In the genomic region with DNA sequence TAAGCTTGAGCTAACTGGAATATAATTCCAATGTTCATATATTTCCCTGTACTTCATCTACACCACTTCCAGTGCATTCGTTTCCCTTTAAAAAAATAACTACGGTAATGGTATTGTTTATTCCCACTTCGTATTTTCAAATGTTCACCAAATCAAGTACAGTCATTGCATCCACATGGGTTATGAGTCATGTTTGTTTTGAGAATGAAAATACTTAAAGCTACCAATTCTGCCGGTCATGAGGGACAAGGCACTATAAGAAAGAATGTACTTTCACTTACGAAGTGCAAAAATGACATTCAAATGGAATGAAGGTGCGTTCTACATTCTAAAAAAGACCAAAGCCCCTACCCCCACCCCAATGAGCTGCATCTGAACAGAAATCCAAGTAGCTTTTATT, we compare ENCODE assay signal across 26 cellular contexts.
DNase-seq lines count a peak whose midpoint lies in the region; ATAC-seq and TF ChIP-seq lines count a peak whose summit lies in the region.
"Had no signal": no experiment of that assay in that cellular context is flagged by ENCODE, and none has a peak within 500 bp of the region (broad histone marks: within the 10 kb centered on the region; RNA-seq: fewer than 3 reads in every experiment).

No MANE protein-coding gene starts in this region.

- H3K36me3 Mint-ChIP-seq in activated CD8-positive, alpha-beta memory T cell treated with anti-CD3 and anti-CD28 coated beads, Interleukin-2, amount 10 ng/mL, durations not matched to agents 7 days and 5 days: no peaks in the 10 kb centered on the region
- H3K36me3 Mint-ChIP-seq: natural killer cell had no signal

- H3K4me3 ChIP-seq in fibroblast of villous mesenchyme (ENCODE audit: low read depth, low read length): no peak overlapping the region
- H3K4me3 ChIP-seq: A549; BLaER1 treated with 17β-estradiol and CSF1 and Interleukin-3, amounts not matched to agents 10 nM and 100 nM; GM23338; suprapubic skin; uterus had no signal

- H3K27ac Mint-ChIP-seq in activated CD8-positive, alpha-beta memory T cell treated with anti-CD3 and anti-CD28 coated beads, Interleukin-2, amount 10 ng/mL, durations not matched to agents 7 days and 5 days: no peak overlapping the region
- H3K27ac Mint-ChIP-seq: activated CD8-positive, alpha-beta T cell treated with anti-CD3 and anti-CD28 coated beads, Interleukin-2, amount 10 ng/mL, durations not matched to agents 7 days and 5 days; activated naive CD4-positive, alpha-beta T cell treated with anti-CD3 and anti-CD28 coated beads for 36 hours; GM23338; natural killer cell had no signal

- DNase-seq in AG08395 (ENCODE audit: low spot score): peak; percentile 27
- DNase-seq in HT1080 (ENCODE audit: low read depth): peak; percentile 61
- DNase-seq in astrocyte of the hippocampus (ENCODE audit: low read depth, low spot score): peak; percentile 63
- peak; percentile 60 for DNase-seq in fibroblast of villous mesenchyme (ENCODE audit: low read depth)
- DNase-seq in activated CD8-positive, alpha-beta memory T cell treated with anti-CD3 and anti-CD28 coated beads for 24 hours: no peak
- DNase-seq in D341Med (ENCODE audit: low spot score): no peak
- no peak for DNase-seq in activated CD8-positive, alpha-beta memory T cell treated with anti-CD3 and anti-CD28 coated beads, Interleukin-2, amount 10 ng/mL, durations not matched to agents 7 days and 5 days
- DNase-seq: activated CD8-positive, alpha-beta T cell treated with anti-CD3 and anti-CD28 coated beads, Interleukin-2, amount 10 ng/mL, durations not matched to agents 7 days and 5 days; activated naive CD4-positive, alpha-beta T cell treated with anti-CD3 and anti-CD28 coated beads for 36 hours; activated T-cell treated with anti-CD3 and anti-CD28 coated beads, Interleukin-2, amount 50 U/mL, for 48 hours; anterior cingulate cortex; GDM1; KBM-7; kidney glomerular epithelial cell; natural killer cell; NCI-H187; NCI-H2227 treated with DMSO at 0.1 percent for 48 hours; NCI-H774; uterus had no signal

- CTCF ChIA-PET in activated CD8-positive, alpha-beta memory T cell treated with anti-CD3 and anti-CD28 coated beads, Interleukin-2, amount 10 ng/mL, durations not matched to agents 7 days and 5 days (lab: Charles Lee): no interaction called here

- no peak for ATAC-seq in esophagus mucosa
- no peak for ATAC-seq in activated CD8-positive, alpha-beta memory T cell treated with anti-CD3 and anti-CD28 coated beads, Interleukin-2, amount 10 ng/mL, durations not matched to agents 7 days and 5 days
- ATAC-seq: A549; activated CD8-positive, alpha-beta T cell treated with anti-CD3 and anti-CD28 coated beads, Interleukin-2, amount 10 ng/mL, durations not matched to agents 7 days and 5 days; GM23338; natural killer cell; sciatic nerve; SK-N-SH treated with all-trans-retinoic acid at 6 μM for 48 hours had no signal

- no peak for TF ChIP-seq CTCF in fibroblast of villous mesenchyme (IDR thresholded peaks at IDR 0.05; ENCODE audit: insufficient read depth, low read depth, low read length)

- no peaks in the 10 kb centered on the region for H3K4me1 Mint-ChIP-seq in activated CD8-positive, alpha-beta memory T cell treated with anti-CD3 and anti-CD28 coated beads, Interleukin-2, amount 10 ng/mL, durations not matched to agents 7 days and 5 days
- H3K4me1 Mint-ChIP-seq: GM23338, natural killer cell had no signal

- H3K27me3 Mint-ChIP-seq in activated CD8-positive, alpha-beta memory T cell treated with anti-CD3 and anti-CD28 coated beads, Interleukin-2, amount 10 ng/mL, durations not matched to agents 7 days and 5 days: no peaks in the 10 kb centered on the region

- no peak overlapping the region for H3K4me3 Mint-ChIP-seq in activated CD8-positive, alpha-beta memory T cell treated with anti-CD3 and anti-CD28 coated beads, Interleukin-2, amount 10 ng/mL, durations not matched to agents 7 days and 5 days
- H3K4me3 Mint-ChIP-seq: activated CD8-positive, alpha-beta T cell treated with anti-CD3 and anti-CD28 coated beads, Interleukin-2, amount 10 ng/mL, durations not matched to agents 7 days and 5 days; activated naive CD4-positive, alpha-beta T cell treated with anti-CD3 and anti-CD28 coated beads for 36 hours; GM23338; natural killer cell had no signal

- no peaks in the 10 kb centered on the region for H3K9me3 Mint-ChIP-seq in activated CD8-positive, alpha-beta memory T cell treated with anti-CD3 and anti-CD28 coated beads, Interleukin-2, amount 10 ng/mL, durations not matched to agents 7 days and 5 days (ENCODE audit: low read depth)
- H3K9me3 Mint-ChIP-seq: GM23338 had no signal

Comparison
In these comparisons a context has a peak if more than half of its experiments do, and no peak if none do; other contexts are left out.
1. DNase-seq: peak in AG08395 (single experiment), HT1080 (single experiment), astrocyte of the hippocampus (single experiment) and fibroblast of villous mesenchyme (single experiment); none in activated CD8-positive, alpha-beta memory T cell treated with anti-CD3 and anti-CD28 coated beads for 24 hours (single experiment), D341Med (single experiment) and activated CD8-positive, alpha-beta memory T cell treated with anti-CD3 and anti-CD28 coated beads, Interleukin-2, amount 10 ng/mL, durations not matched to agents 7 days and 5 days (single experiment).